1 cellular context compared by ENCODE assay signal in the genomic region with DNA sequence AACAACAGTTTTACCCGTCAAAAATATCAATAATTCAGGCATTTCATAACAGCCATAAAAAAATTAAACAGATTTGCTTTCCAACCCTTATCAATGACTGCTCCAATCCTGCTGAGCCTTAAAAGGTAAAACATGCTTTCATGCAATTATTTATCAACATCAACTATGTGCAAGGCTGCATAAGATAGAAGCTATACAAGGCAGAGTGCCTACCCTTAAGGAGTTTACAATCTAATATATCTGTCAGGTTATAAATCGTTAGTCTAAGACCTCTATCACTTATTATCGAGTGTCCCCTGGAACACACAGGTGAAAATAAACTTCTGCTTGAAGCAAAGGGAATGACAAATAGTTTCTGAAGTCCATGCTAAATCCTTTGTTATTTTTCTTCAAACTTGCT.
TF ChIP-seq lines count a peak whose summit lies in the region.

No MANE protein-coding gene starts in this region.

TF ChIP-seq in WTC11, 78 proteins besides CTCF, POLR2A, EP300 and RAD21 (continued from another document):
- TF ChIP-seq, protein P1, sequence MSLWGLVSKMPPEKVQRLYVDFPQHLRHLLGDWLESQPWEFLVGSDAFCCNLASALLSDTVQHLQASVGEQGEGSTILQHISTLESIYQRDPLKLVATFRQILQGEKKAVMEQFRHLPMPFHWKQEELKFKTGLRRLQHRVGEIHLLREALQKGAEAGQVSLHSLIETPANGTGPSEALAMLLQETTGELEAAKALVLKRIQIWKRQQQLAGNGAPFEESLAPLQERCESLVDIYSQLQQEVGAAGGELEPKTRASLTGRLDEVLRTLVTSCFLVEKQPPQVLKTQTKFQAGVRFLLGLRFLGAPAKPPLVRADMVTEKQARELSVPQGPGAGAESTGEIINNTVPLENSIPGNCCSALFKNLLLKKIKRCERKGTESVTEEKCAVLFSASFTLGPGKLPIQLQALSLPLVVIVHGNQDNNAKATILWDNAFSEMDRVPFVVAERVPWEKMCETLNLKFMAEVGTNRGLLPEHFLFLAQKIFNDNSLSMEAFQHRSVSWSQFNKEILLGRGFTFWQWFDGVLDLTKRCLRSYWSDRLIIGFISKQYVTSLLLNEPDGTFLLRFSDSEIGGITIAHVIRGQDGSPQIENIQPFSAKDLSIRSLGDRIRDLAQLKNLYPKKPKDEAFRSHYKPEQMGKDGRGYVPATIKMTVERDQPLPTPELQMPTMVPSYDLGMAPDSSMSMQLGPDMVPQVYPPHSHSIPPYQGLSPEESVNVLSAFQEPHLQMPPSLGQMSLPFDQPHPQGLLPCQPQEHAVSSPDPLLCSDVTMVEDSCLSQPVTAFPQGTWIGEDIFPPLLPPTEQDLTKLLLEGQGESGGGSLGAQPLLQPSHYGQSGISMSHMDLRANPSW (CRISPR knock-in tag; conservative IDR thresholded peaks at IDR 0.05; ENCODE audit: low read depth): no peak
